Comparison of ENCODE assay signal across 9 cellular contexts in genomic region chr16:73049051-73049910, GRCh38. TPM values are rescaled to one million over a fixed set of nuclear protein-coding genes. Genes with fewer than 3 reads are reported as not detected.
DNase-seq lines count a peak whose midpoint lies in the region; ATAC-seq and TF ChIP-seq lines count a peak whose summit lies in the region.
"Had no signal": no experiment of that assay in that cellular context is flagged by ENCODE, and none has a peak within 500 bp of the region (broad histone marks: within the 10 kb centered on the region; RNA-seq: fewer than 3 reads in every experiment).

No MANE protein-coding gene starts in this region.

- WGBS in gastroesophageal sphincter (ENCODE audit: low coverage in 1 of 2), 2 donors: 74 to 76% methylated on average over 9 to 11 of the region's 13 CpGs

- TF ChIP-seq POLR2A in gastroesophageal sphincter (IDR thresholded peaks at IDR 0.05): no peak

- H3K36me3 ChIP-seq in RWPE2 (ENCODE audit: low read depth): no peaks in the 10 kb centered on the region
- H3K36me3 ChIP-seq in gastroesophageal sphincter: no peaks in the 10 kb centered on the region

- no peak for DNase-seq in Calu3
- no peak for DNase-seq in RWPE2 (ENCODE audit: low spot score)
- no peak for DNase-seq in progenitor cell of endocrine pancreas (ENCODE audit: low spot score, unreplicated experiment)
- DNase-seq in HuH-7 (ENCODE audit: low spot score): no peak
- no peak for DNase-seq in cerebellar nuclear complex (lab: John Stamatoyannopoulos, UW)
- no peak for DNase-seq in NCI-H2029 treated with DMSO at 0.1 percent for 48 hours (lab: John Stamatoyannopoulos, UW)
- DNase-seq: MM.1S had no signal

- no peaks in the 10 kb centered on the region for H3K27me3 Mint-ChIP-seq in Calu3 (ENCODE audit: unreplicated experiment)
- H3K27me3 Mint-ChIP-seq in progenitor cell of endocrine pancreas: no peaks in the 10 kb centered on the region

- H3K27ac Mint-ChIP-seq in Calu3 (ENCODE audit: unreplicated experiment): no peak overlapping the region
- peak overlapping the region; percentile 91 for H3K27ac Mint-ChIP-seq in progenitor cell of endocrine pancreas

- H3K9me3 ChIP-seq in RWPE2 (ENCODE audit: severe bottlenecking) (no peaks in the 10 kb centered on the region), gastroesophageal sphincter (no peaks in the 10 kb centered on the region)

- H3K27me3 ChIP-seq in RWPE2 (ENCODE audit: insufficient read depth, poor library complexity, severe bottlenecking): no peaks in the 10 kb centered on the region
- H3K27me3 ChIP-seq in gastroesophageal sphincter: no peaks in the 10 kb centered on the region

- H3K4me3 Mint-ChIP-seq in Calu3 (ENCODE audit: low read depth, unreplicated experiment): peak overlapping the region; percentile 51
- H3K4me3 Mint-ChIP-seq in progenitor cell of endocrine pancreas (ENCODE audit: low read depth): peak overlapping the region; percentile 60

- CTCF ChIA-PET in Calu3 (lab: Charles Lee): no interaction called here

- H3K9me3 Mint-ChIP-seq in Calu3 (ENCODE audit: low read depth, unreplicated experiment): no peaks in the 10 kb centered on the region
- H3K9me3 Mint-ChIP-seq in progenitor cell of endocrine pancreas (ENCODE audit: low read depth): no peaks in the 10 kb centered on the region

- H3K4me3 ChIP-seq in RWPE2 (ENCODE audit: severe bottlenecking) (peak overlapping the region; percentile 58), gastroesophageal sphincter (peak overlapping the region in 1 of 2 donors; percentile 93)

- peak overlapping the region; percentile 93 for H3K27ac ChIP-seq in RWPE2 (ENCODE audit: poor library complexity, severe bottlenecking)
- H3K27ac ChIP-seq in gastroesophageal sphincter: peak overlapping the region; percentile 84 to 97 (median 92)

- peaks cover 18% of the 10 kb centered on the region for H3K36me3 Mint-ChIP-seq in Calu3 (ENCODE audit: insufficient read depth, unreplicated experiment)
- no peaks in the 10 kb centered on the region for H3K36me3 Mint-ChIP-seq in progenitor cell of endocrine pancreas (ENCODE audit: insufficient read depth)

- TF ChIP-seq EP300 in gastroesophageal sphincter (IDR thresholded peaks at IDR 0.05): no peak

- peaks cover 32% of the 10 kb centered on the region for H3K4me1 Mint-ChIP-seq in Calu3 (ENCODE audit: low read depth, unreplicated experiment)
- H3K4me1 Mint-ChIP-seq in progenitor cell of endocrine pancreas (ENCODE audit: low read depth): peaks cover 36% of the 10 kb centered on the region

- TF ChIP-seq CTCF in Calu3 (IDR thresholded peaks at IDR 0.05; ENCODE audit: unreplicated experiment): no peak
- no peak for TF ChIP-seq CTCF in RWPE2 (IDR thresholded peaks at IDR 0.05; ENCODE audit: poor library complexity, severe bottlenecking)
- TF ChIP-seq CTCF in gastroesophageal sphincter (IDR thresholded peaks at IDR 0.05): no peak
- TF ChIP-seq CTCF in progenitor cell of endocrine pancreas (IDR thresholded peaks at IDR 0.05; ENCODE audit: unreplicated experiment): no peak

- ATAC-seq in RWPE2 (ENCODE audit: low read depth): no peak
- no peak for ATAC-seq in gastroesophageal sphincter
- no peak for ATAC-seq in GM21367 (IDR thresholded peaks at IDR 0.05; ENCODE audit: unreplicated experiment)

- no TSS peak for BruUV-seq in Calu3 (replicated peaks; lab: Mats Ljungman, UMichigan)

- intact Hi-C loops in Calu3 (cut with micrococcal nuclease; ENCODE audit: unreplicated experiment): loop anchor here (5.0 kb wide), 2 partner anchors 202 to 547 kb away; no protein-coding TSS in a partner anchor

- H3K4me1 ChIP-seq in RWPE2 (ENCODE audit: insufficient read depth, poor library complexity, severe bottlenecking) (peaks cover 69% of the 10 kb centered on the region), gastroesophageal sphincter (peaks cover 0 to 91% (median 45%) of the 10 kb centered on the region in 3 donors)

RNA-seq across cellular contexts. Expression of gene ZFHX3, which starts 1.4 kb away (rescaled TPM):
- total RNA-seq in Calu3 (2022) (13.6 and 17.8 TPM in 2 replicates), gastroesophageal sphincter (10 to 100 TPM; 24.0 to 47.1 (median 29.5) TPM), progenitor cell of endocrine pancreas (48.9 and 54.0 TPM in 2 replicates)
